In genomic region chr2:27766287-27766661, GRCh38 we compare ENCODE assay signal across 8 cellular contexts. TPM values are rescaled to one million over a fixed set of nuclear protein-coding genes. Genes with fewer than 3 reads are reported as not detected.
DNase-seq lines count a peak whose midpoint lies in the region; ATAC-seq lines count a peak whose summit lies in the region.

No MANE protein-coding gene starts in this region.

- peak overlapping the region in 1 of 3 donors; percentile 45 for H3K9ac ChIP-seq in skeletal muscle tissue (ENCODE audit: low read depth in 1 of 3, low read length in 3 of 3)

- no peak overlapping the region for H3K27ac Mint-ChIP-seq in T-helper 2 cell treated with Interferon-gamma antibody and Interleukin-4, amounts not matched to agents 5 μg/mL and 100 μg/mL, for 36 hours
- no peak overlapping the region for H3K27ac Mint-ChIP-seq in activated T-helper 1 cell treated with anti-CD3 and anti-CD28 coated beads, Interleukin-12 subunit alpha, Interleukin-12 subunit beta, Interleukin-2, Interleukin-4 antibody, amounts not matched to agents 30 ng/mL and 10 ng/mL and 1 ng/mL, durations not matched to agents 14 hours and 24 hours and 36 hours
- peak overlapping the region in 3 of 6 donors; percentile 2 to 73 (median 37) for H3K27ac Mint-ChIP-seq in immature natural killer cell

- peaks cover 0 to 4% (median 0%) of the 10 kb centered on the region in 3 donors for H3K27me3 ChIP-seq in skeletal muscle tissue (ENCODE audit: control insufficient read depth in 3 of 3, insufficient read depth in 3 of 3, low read length in 3 of 3)

- DNase-seq in T-helper 2 cell treated with Interferon-gamma antibody and Interleukin-4, amounts not matched to agents 5 μg/mL and 100 μg/mL, for 36 hours (ENCODE audit: low spot score): no peak
- DNase-seq in T-helper 2 cell (no peak), immature natural killer cell (no peak), NCI-H2029 treated with DMSO at 0.1 percent for 48 hours (lab: John Stamatoyannopoulos, UW) (no peak), SHP77 (lab: John Stamatoyannopoulos, UW) (no peak)
- DNase-seq in activated T-helper 1 cell treated with anti-CD3 and anti-CD28 coated beads, Interleukin-12 subunit alpha, Interleukin-12 subunit beta, Interleukin-2, Interleukin-4 antibody, amounts not matched to agents 30 ng/mL and 10 ng/mL and 1 ng/mL, durations not matched to agents 14 hours and 24 hours and 36 hours (ENCODE audit: low spot score): no peak

- H3K36me3 Mint-ChIP-seq in T-helper 2 cell treated with Interferon-gamma antibody and Interleukin-4, amounts not matched to agents 5 μg/mL and 100 μg/mL, for 36 hours (ENCODE audit: low read depth): no peaks in the 10 kb centered on the region
- H3K36me3 Mint-ChIP-seq in activated T-helper 1 cell treated with anti-CD3 and anti-CD28 coated beads, Interleukin-12 subunit alpha, Interleukin-12 subunit beta, Interleukin-2, Interleukin-4 antibody, amounts not matched to agents 30 ng/mL and 10 ng/mL and 1 ng/mL, durations not matched to agents 14 hours and 24 hours and 36 hours (ENCODE audit: low read depth): no peaks in the 10 kb centered on the region
- no peaks in the 10 kb centered on the region for H3K36me3 Mint-ChIP-seq in immature natural killer cell

- H3K9me3 ChIP-seq in skeletal muscle tissue (ENCODE audit: control insufficient read depth in 3 of 3, low read length in 3 of 3): no peaks in the 10 kb centered on the region

- peak overlapping the region; percentile 24 for H3K4me3 Mint-ChIP-seq in T-helper 2 cell treated with Interferon-gamma antibody and Interleukin-4, amounts not matched to agents 5 μg/mL and 100 μg/mL, for 36 hours
- peak overlapping the region; percentile 17 for H3K4me3 Mint-ChIP-seq in activated T-helper 1 cell treated with anti-CD3 and anti-CD28 coated beads, Interleukin-12 subunit alpha, Interleukin-12 subunit beta, Interleukin-2, Interleukin-4 antibody, amounts not matched to agents 30 ng/mL and 10 ng/mL and 1 ng/mL, durations not matched to agents 14 hours and 24 hours and 36 hours
- H3K4me3 Mint-ChIP-seq in immature natural killer cell: peak overlapping the region; percentile 44 to 76 (median 67)

- intact Hi-C loops in activated T-helper 1 cell treated with anti-CD3 and anti-CD28 coated beads, Interleukin-12 subunit alpha, Interleukin-12 subunit beta, Interleukin-2, Interleukin-4 antibody, amounts not matched to agents 30 ng/mL and 10 ng/mL and 1 ng/mL, durations not matched to agents 14 hours and 24 hours and 36 hours (cut with micrococcal nuclease): no loop called here

- H3K4me3 ChIP-seq in skeletal muscle tissue (ENCODE audit: low read length in 3 of 3): peak overlapping the region; percentile 53 to 73 (median 65)

- peaks cover 5 to 12% (median 7%) of the 10 kb centered on the region in 3 donors for H3K4me1 ChIP-seq in skeletal muscle tissue (ENCODE audit: control insufficient read depth in 3 of 3, insufficient read depth in 3 of 3, low read length in 3 of 3)

- no peak overlapping the region for H3K27ac ChIP-seq in skeletal muscle tissue (ENCODE audit: low read depth, low read length)

- no peaks in the 10 kb centered on the region for H3K36me3 ChIP-seq in skeletal muscle tissue (ENCODE audit: control insufficient read depth in 3 of 3, insufficient read depth in 3 of 3, low read length in 3 of 3)

- no peaks in the 10 kb centered on the region for H3K9me3 Mint-ChIP-seq in T-helper 2 cell treated with Interferon-gamma antibody and Interleukin-4, amounts not matched to agents 5 μg/mL and 100 μg/mL, for 36 hours
- H3K9me3 Mint-ChIP-seq in activated T-helper 1 cell treated with anti-CD3 and anti-CD28 coated beads, Interleukin-12 subunit alpha, Interleukin-12 subunit beta, Interleukin-2, Interleukin-4 antibody, amounts not matched to agents 30 ng/mL and 10 ng/mL and 1 ng/mL, durations not matched to agents 14 hours and 24 hours and 36 hours: no peaks in the 10 kb centered on the region
- no peaks in the 10 kb centered on the region for H3K9me3 Mint-ChIP-seq in immature natural killer cell

- H3K4me1 Mint-ChIP-seq in T-helper 2 cell treated with Interferon-gamma antibody and Interleukin-4, amounts not matched to agents 5 μg/mL and 100 μg/mL, for 36 hours (ENCODE audit: low read depth): peaks cover 13% of the 10 kb centered on the region
- H3K4me1 Mint-ChIP-seq in activated T-helper 1 cell treated with anti-CD3 and anti-CD28 coated beads, Interleukin-12 subunit alpha, Interleukin-12 subunit beta, Interleukin-2, Interleukin-4 antibody, amounts not matched to agents 30 ng/mL and 10 ng/mL and 1 ng/mL, durations not matched to agents 14 hours and 24 hours and 36 hours (ENCODE audit: low read depth): peaks cover 17% of the 10 kb centered on the region
- H3K4me1 Mint-ChIP-seq in immature natural killer cell: peaks cover 18% of the 10 kb centered on the region in 2 donors

- no peaks in the 10 kb centered on the region for H3K27me3 Mint-ChIP-seq in T-helper 2 cell treated with Interferon-gamma antibody and Interleukin-4, amounts not matched to agents 5 μg/mL and 100 μg/mL, for 36 hours (ENCODE audit: low read depth)
- H3K27me3 Mint-ChIP-seq in activated T-helper 1 cell treated with anti-CD3 and anti-CD28 coated beads, Interleukin-12 subunit alpha, Interleukin-12 subunit beta, Interleukin-2, Interleukin-4 antibody, amounts not matched to agents 30 ng/mL and 10 ng/mL and 1 ng/mL, durations not matched to agents 14 hours and 24 hours and 36 hours (ENCODE audit: insufficient read depth): peaks cover 6% of the 10 kb centered on the region
- peaks cover 7 to 8% (median 8%) of the 10 kb centered on the region in 3 donors for H3K27me3 Mint-ChIP-seq in immature natural killer cell (ENCODE audit: low read depth in 3 of 3)

- ATAC-seq in HG03135 (IDR thresholded peaks at IDR 0.05; ENCODE audit: unreplicated experiment): no peak

RNA-seq across cellular contexts. Expression of gene MRPL33, which starts 5.2 kb away (rescaled TPM):
- 55.4 and 55.9 TPM in 2 replicates for total RNA-seq in activated T-helper 1 cell treated with anti-CD3 and anti-CD28 coated beads, Interleukin-12 subunit alpha, Interleukin-12 subunit beta, Interleukin-2, Interleukin-4 antibody, amounts not matched to agents 30 ng/mL and 10 ng/mL and 1 ng/mL, durations not matched to agents 14 hours and 24 hours and 36 hours
- polyA plus RNA-seq in immature natural killer cell: 100 to 1,000 TPM; 190 to 266 (median 238) TPM
- total RNA-seq in skeletal muscle tissue: 121 TPM

Comparison
In these comparisons a context has a peak if more than half of its experiments do, and no peak if none do; other contexts are left out.
1. H3K4me3 Mint-ChIP-seq: peak in every context shown above with its lines; median percentile 67 in immature natural killer cell; 24 in T-helper 2 cell treated with Interferon-gamma antibody and Interleukin-4, amounts not matched to agents 5 μg/mL and 100 μg/mL, for 36 hours; 17 in activated T-helper 1 cell treated with anti-CD3 and anti-CD28 coated beads, Interleukin-12 subunit alpha, Interleukin-12 subunit beta, Interleukin-2, Interleukin-4 antibody, amounts not matched to agents 30 ng/mL and 10 ng/mL and 1 ng/mL, durations not matched to agents 14 hours and 24 hours and 36 hours.